In genomic region chr1:75134656-75134938, GRCh38 we compare ENCODE assay signal across 13 cellular contexts. TPM values are rescaled to one million over a fixed set of nuclear protein-coding genes. Genes with fewer than 3 reads are reported as not detected.
DNase-seq lines count a peak whose midpoint lies in the region; ATAC-seq and TF ChIP-seq lines count a peak whose summit lies in the region.
"Had no signal": no experiment of that assay in that cellular context is flagged by ENCODE, and none has a peak within 500 bp of the region (broad histone marks: within the 10 kb centered on the region; RNA-seq: fewer than 3 reads in every experiment).

No MANE protein-coding gene starts in this region.

- POLR2A ChIA-PET in IMR-90 (lab: Charles Lee; ENCODE audit: unreplicated experiment) = no interaction called here

- no peak overlapping the region for H3K27ac ChIP-seq in IMR-90 (ENCODE audit: insufficient read depth, low read length)
- H3K27ac ChIP-seq: gastroesophageal sphincter had no signal

- dilution Hi-C loops in IMR-90 (cut with HindIII; ENCODE audit: low sequenced_read_pairs, unreplicated experiment) = no loop called here

- no peak overlapping the region for H3K18ac ChIP-seq in IMR-90 (ENCODE audit: low read depth, low read length)

- TF ChIP-seq POLR2A in IMR-90 (IDR thresholded peaks at IDR 0.05; ENCODE audit: low read depth, low read length) = no peak

- no peaks in the 10 kb centered on the region for H4K20me1 ChIP-seq in IMR-90 (ENCODE audit: insufficient read depth, low read length)

- H3K9me3 ChIP-seq in IMR-90 (ENCODE audit: control insufficient read depth, insufficient read depth, low read length) = peaks cover 4% of the 10 kb centered on the region

- no peak overlapping the region for H3K56ac ChIP-seq in IMR-90 (ENCODE audit: extremely low read depth, insufficient read depth, low read length)

- no peak overlapping the region for H2AK9ac ChIP-seq in IMR-90 (replicated peaks; ENCODE audit: low read depth, low read length, poor library complexity)

- no peak overlapping the region for H3K14ac ChIP-seq in IMR-90 (replicated peaks; ENCODE audit: low read depth, low read length)

- peak; percentile 25 for DNase-seq in Daoy (ENCODE audit: low read depth)
- DNase-seq in IMR-90 = no peak
- no peak for DNase-seq in NCI-H526 (lab: John Stamatoyannopoulos, UW)
- DNase-seq in GM19238 (ENCODE audit: insufficient read length, low spot score) = no peak
- DNase-seq: activated CD4-positive, alpha-beta T cell treated with anti-CD3 and anti-CD28 coated beads for 4 hours; NCI-H2081; SIG-M5 had no signal

- H3K4me3 ChIP-seq in IMR-90 (ENCODE audit: insufficient read depth, low read depth, low read length) = no peak overlapping the region

- H2BK20ac ChIP-seq in IMR-90 (ENCODE audit: low read depth, low read length) = no peak overlapping the region

- H3K9me1 ChIP-seq in IMR-90 (ENCODE audit: insufficient read depth, low read length) = no peaks in the 10 kb centered on the region

- intact Hi-C loops in IMR-90 (cut with micrococcal nuclease) = no loop called here

- 0% methylated on average over 4 of the region's 11 CpGs; no CpG with 5 or more reads in 1 of the 2 experiments for WGBS in IMR-90 (ENCODE audit: extremely low coverage in 2 of 2, insufficient read length in 1 of 2), 2 experiments

- H3K27me3 ChIP-seq in IMR-90 (ENCODE audit: control insufficient read depth, insufficient read depth, low read length) = peaks cover 78% of the 10 kb centered on the region

- TF ChIP-seq CTCF in IMR-90 (conservative IDR thresholded peaks at IDR 0.05; ENCODE audit: low read depth, low read length) (no peak), brain (conservative IDR thresholded peaks at IDR 0.05) (no peak), nephron (IDR thresholded peaks at IDR 0.05; ENCODE audit: unreplicated experiment in 3 of 3) (no peak)

- no peak for ATAC-seq in IMR-90 (ENCODE audit: low read depth)
- ATAC-seq in GM19397 (IDR thresholded peaks at IDR 0.05; ENCODE audit: unreplicated experiment) = no peak
- ATAC-seq: gastroesophageal sphincter had no signal

- peak overlapping the region; percentile 44 for H2AFZ ChIP-seq in IMR-90 (replicated peaks; ENCODE audit: low read length, poor library complexity)

- H3K27me3 Mint-ChIP-seq in brain = peaks cover 100% of the 10 kb centered on the region
- peaks cover 100% of the 10 kb centered on the region for H3K27me3 Mint-ChIP-seq in nephron (ENCODE audit: low read depth)

- H3K4me3 Mint-ChIP-seq in brain (peak overlapping the region; percentile 74 to 87 (median 86)), nephron (peak overlapping the region; percentile 54 to 77 (median 54))

- no peaks in the 10 kb centered on the region for H3K36me3 Mint-ChIP-seq in brain
- H3K36me3 Mint-ChIP-seq in nephron (ENCODE audit: low read depth) = no peaks in the 10 kb centered on the region
- H3K36me3 Mint-ChIP-seq: activated naive CD4-positive, alpha-beta T cell treated with anti-CD3 and anti-CD28 coated beads, Interleukin-2, amount 50 U/mL, for 24 hours had no signal

- no peak overlapping the region for H4K5ac ChIP-seq in IMR-90 (ENCODE audit: low read depth, low read length)

- no peak overlapping the region for H2BK15ac ChIP-seq in IMR-90 (ENCODE audit: low read depth, low read length)

- H2BK5ac ChIP-seq in IMR-90 (ENCODE audit: low read depth, low read length, poor library complexity, severe bottlenecking) = no peak overlapping the region

- no peak overlapping the region for H4K8ac ChIP-seq in IMR-90 (ENCODE audit: low read depth in 2 of 2, low read length in 2 of 2)

- H3K23ac ChIP-seq in IMR-90 (ENCODE audit: low read depth, low read length) = no peak overlapping the region

- no peak overlapping the region for H3K9ac ChIP-seq in IMR-90 (ENCODE audit: low read depth, low read length)

- H3K36me3 ChIP-seq in IMR-90 (ENCODE audit: control insufficient read depth, insufficient read depth, low read length) = no peaks in the 10 kb centered on the region
- H3K36me3 ChIP-seq: gastroesophageal sphincter had no signal

- no peak overlapping the region for H4K91ac ChIP-seq in IMR-90 (ENCODE audit: insufficient read depth, low read depth, low read length)

- no peaks in the 10 kb centered on the region for H3K79me1 ChIP-seq in IMR-90 (ENCODE audit: low read depth in 1 of 2, low read length in 2 of 2)

- CTCF ChIA-PET in IMR-90 (lab: Yijun Ruan, JAX) = no interaction called here

- peak overlapping the region in 1 of 5 experiments; percentile 53 for H3K27ac Mint-ChIP-seq in brain
- no peak overlapping the region for H3K27ac Mint-ChIP-seq in nephron
- H3K27ac Mint-ChIP-seq: activated naive CD4-positive, alpha-beta T cell treated with anti-CD3 and anti-CD28 coated beads, Interleukin-2, amount 50 U/mL, for 24 hours had no signal

- H3K4me1 ChIP-seq in IMR-90 (ENCODE audit: control insufficient read depth, insufficient read depth, low read length) = no peaks in the 10 kb centered on the region

- no peak overlapping the region for H2AK5ac ChIP-seq in IMR-90 (ENCODE audit: low read depth, low read length)

- H3K4me1 Mint-ChIP-seq in brain (peaks cover 74% of the 10 kb centered on the region), nephron (peaks cover 41% of the 10 kb centered on the region)

- no peak overlapping the region for H3K4me2 ChIP-seq in IMR-90 (ENCODE audit: low read depth, low read length)

- H3K4ac ChIP-seq in IMR-90 (ENCODE audit: low read depth, low read length) = no peak overlapping the region

- peaks cover 0 to 3% (median 0%) of the 10 kb centered on the region in 5 experiments for H3K9me3 Mint-ChIP-seq in brain
- no peaks in the 10 kb centered on the region for H3K9me3 Mint-ChIP-seq in nephron
- H3K9me3 Mint-ChIP-seq: activated naive CD4-positive, alpha-beta T cell treated with anti-CD3 and anti-CD28 coated beads, Interleukin-2, amount 50 U/mL, for 24 hours had no signal

- no peak for TF ChIP-seq RAD21 in IMR-90 (IDR thresholded peaks at IDR 0.05; ENCODE audit: low read length)

- BruUV-seq in IMR-90 (replicated peaks; lab: Mats Ljungman, UMichigan) = no TSS peak

- in situ Hi-C loops in IMR-90 (cut with MboI; ENCODE audit: low sequenced_read_pairs) = no loop called here

- no peak overlapping the region for H2BK120ac ChIP-seq in IMR-90 (ENCODE audit: low read depth, low read length)

TF ChIP-seq in IMR-90, 13 proteins besides CTCF, POLR2A, EP300 and RAD21:
- TF ChIP-seq FOS (IDR thresholded peaks at IDR 0.05; ENCODE audit: low read depth, low read length) = no peak
- no peak for TF ChIP-seq SMC3 (IDR thresholded peaks at IDR 0.05; ENCODE audit: low read depth, low read length)
- no peak for TF ChIP-seq RFX5 (IDR thresholded peaks at IDR 0.05; ENCODE audit: low read depth, low read length)
- TF ChIP-seq CEBPB (IDR thresholded peaks at IDR 0.05; ENCODE audit: low read depth, low read length) = no peak
- no peak for TF ChIP-seq RCOR1 (IDR thresholded peaks at IDR 0.05; ENCODE audit: insufficient replicate concordance, low read length)
- TF ChIP-seq CHD1 (IDR thresholded peaks at IDR 0.05; ENCODE audit: low read depth, low read length) = no peak

RNA-seq across cellular contexts. Expression of gene LHX8, which starts 0.4 kb away (rescaled TPM):
- 0.46 TPM in 1 of 2 replicates, not detected in the other for total RNA-seq in Daoy (2014; rRNA removed; shearing (Covaris generic))
- not detected in 2 replicates for total RNA-seq in IMR-90 (2012; rRNA removed)
- polyA plus RNA-seq in IMR-90 (2012; rRNA removed) (not detected in 2 replicates), brain (ENCODE audit: insufficient read depth, low read depth, low replicate concordance) (not detected)
- not detected in 2 replicates for polyA plus RNA-seq in IMR-90 (2012; cell fraction: cytosol; rRNA removed)
- not detected in 2 replicates for polyA plus RNA-seq in IMR-90 (2012; cell fraction: nucleus; rRNA removed; ENCODE audit: low replicate concordance)
- total RNA-seq: gastroesophageal sphincter, lung had no signal
- polyA plus RNA-seq: lung had no signal
